ENCODE assay signal across 1 cellular context in genomic region chr17:74403512-74404137, GRCh38.
TF ChIP-seq lines count a peak whose summit lies in the region.

No MANE protein-coding gene starts in this region.

TF ChIP-seq in WTC11, 78 proteins besides CTCF, POLR2A, EP300 and RAD21:
- TF ChIP-seq ATF2 (CRISPR knock-in tag; IDR thresholded peaks at IDR 0.05; ENCODE audit: borderline replicate concordance, low read depth) = no peak
- TF ChIP-seq ZNF671 (CRISPR knock-in tag; IDR thresholded peaks at IDR 0.05) = no peak
- no peak for TF ChIP-seq MYBL2 (CRISPR knock-in tag; IDR thresholded peaks at IDR 0.05)
- no peak for TF ChIP-seq STAT6 (CRISPR knock-in tag; conservative IDR thresholded peaks at IDR 0.05; ENCODE audit: low read depth)
- no peak for TF ChIP-seq ZMAT4 (CRISPR knock-in tag; IDR thresholded peaks at IDR 0.05)
- no peak for TF ChIP-seq FOXJ3 (CRISPR knock-in tag; IDR thresholded peaks at IDR 0.05; ENCODE audit: borderline replicate concordance)
- no peak for TF ChIP-seq NR3C1 (CRISPR knock-in tag; conservative IDR thresholded peaks at IDR 0.05; ENCODE audit: low read depth)
